Comparison of ENCODE assay signal across 1 cellular context in genomic region chr19:1865172-1866010, GRCh38.
A peak's percentile ranks its signal among the peaks of the same experiment; 100 is the strongest.
TF ChIP-seq lines count a peak whose summit lies in the region.

No MANE protein-coding gene starts in this region.

TF ChIP-seq in H1, 55 proteins besides CTCF, POLR2A, EP300 and RAD21:
- TF ChIP-seq SP2 (IDR thresholded peaks at IDR 0.05; ENCODE audit: low read length) = no peak
- 0 out of 2 replicates have a peak, but pooled peaks have one; percentile 5 for TF ChIP-seq KDM1A (IDR thresholded peaks at IDR 0.05; ENCODE audit: borderline replicate concordance, low read length)
- no peak for TF ChIP-seq POLR2AphosphoS5 (IDR thresholded peaks at IDR 0.05; ENCODE audit: low read depth, low read length)
- no peak for TF ChIP-seq EZH2 (IDR thresholded peaks at IDR 0.05; ENCODE audit: low read depth, low read length, severe bottlenecking)
- no peak for TF ChIP-seq SP1 (IDR thresholded peaks at IDR 0.05; ENCODE audit: low read depth, low read length)
- no peak for TF ChIP-seq SUZ12 (IDR thresholded peaks at IDR 0.05; ENCODE audit: low read length)
